8 cellular contexts compared by ENCODE assay signal in the genomic region with DNA sequence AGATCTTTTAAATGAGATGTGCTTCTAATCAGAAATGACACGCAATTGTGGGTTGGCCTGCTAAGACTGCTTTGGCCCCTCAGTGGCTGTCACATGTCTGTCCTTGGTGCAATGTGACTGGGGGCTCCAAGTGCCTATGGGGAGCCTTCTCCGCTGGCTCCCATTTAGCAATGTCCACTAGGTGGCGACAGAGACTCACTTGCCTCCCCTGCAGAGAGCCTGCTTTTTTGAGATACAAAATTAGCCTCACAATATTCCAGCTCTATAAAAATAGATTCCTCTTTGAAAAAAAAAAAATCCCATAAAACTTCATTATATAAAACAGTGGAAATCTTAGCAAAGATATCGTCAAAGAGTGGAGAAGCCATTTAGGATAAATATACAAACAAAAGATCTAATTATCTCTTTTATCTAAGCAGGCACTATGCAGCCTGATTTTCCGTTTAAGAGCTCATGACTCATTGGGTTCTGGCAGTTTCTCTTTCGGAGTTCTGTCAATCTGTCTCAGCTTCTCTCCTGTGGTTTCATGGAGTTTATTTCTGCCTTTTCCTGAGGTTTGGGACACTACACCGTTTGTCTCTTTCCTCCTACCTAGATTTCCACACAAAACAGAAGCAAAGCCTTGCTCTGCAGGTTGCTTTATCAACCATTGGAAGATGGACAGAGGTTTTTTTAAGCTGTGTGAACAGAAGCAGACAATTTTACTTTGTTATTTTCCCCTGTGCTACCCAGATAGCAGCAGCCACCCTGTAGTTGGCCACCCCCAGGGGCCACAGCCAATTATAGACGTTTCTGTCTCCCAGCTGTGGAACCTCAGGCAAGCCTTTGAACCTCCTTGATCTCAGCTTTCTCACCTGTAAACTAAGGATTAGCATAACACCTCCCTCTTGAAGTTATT.
DNase-seq lines count a peak whose midpoint lies in the region; ATAC-seq, FAIRE-seq and TF ChIP-seq lines count a peak whose summit lies in the region.

No MANE protein-coding gene starts in this region.

- H3K4me3 Mint-ChIP-seq in CD4-positive, alpha-beta T cell: no peak overlapping the region

- DNase-seq in CD4-positive, alpha-beta T cell: peak; percentile 14 to 48 (median 22)
- DNase-seq in LNCaP clone FGC (ENCODE audit: low read depth): no peak
- DNase-seq in SKM-1 (lab: John Stamatoyannopoulos, UW; ENCODE audit: unreplicated experiment): peak; percentile 52
- peak; percentile 91 for DNase-seq in adipocyte (ENCODE audit: low read depth)
- DNase-seq in heart left ventricle: peak in 4 of 5 donors; percentile 67 to 73 (median 68)
- DNase-seq in prostate gland (ENCODE audit: low spot score): peak; percentile 65
- DNase-seq in urothelium cell line (ENCODE audit: low spot score): peak; percentile 80

- H3K27ac ChIP-seq in CD4-positive, alpha-beta T cell (ENCODE audit: low read depth, low read length): no peak overlapping the region
- peak overlapping the region in 9 of 12 donors; percentile 6 to 75 (median 61) for H3K27ac ChIP-seq in heart left ventricle
- H3K27ac ChIP-seq in prostate gland: peak overlapping the region in 1 of 2 donors; percentile 4

- H3K9ac ChIP-seq in adipocyte (ENCODE audit: low read length): peak overlapping the region; percentile 72

- H3K27me3 ChIP-seq in CD4-positive, alpha-beta T cell (ENCODE audit: control insufficient read depth, insufficient read depth, low read length): peaks cover 27% of the 10 kb centered on the region
- H3K27me3 ChIP-seq in adipocyte (replicated peaks; ENCODE audit: control insufficient read depth, insufficient read depth, low read length): no peaks in the 10 kb centered on the region
- no peaks in the 10 kb centered on the region for H3K27me3 ChIP-seq in heart left ventricle
- H3K27me3 ChIP-seq in prostate gland (replicated peaks; ENCODE audit: insufficient read depth): no peaks in the 10 kb centered on the region

- H3K9me3 ChIP-seq in CD4-positive, alpha-beta T cell (ENCODE audit: control insufficient read depth, low read length): no peaks in the 10 kb centered on the region
- H3K9me3 ChIP-seq in adipocyte (ENCODE audit: control insufficient read depth, low read length): no peaks in the 10 kb centered on the region
- no peaks in the 10 kb centered on the region for H3K9me3 ChIP-seq in heart left ventricle
- H3K9me3 ChIP-seq in prostate gland: no peaks in the 10 kb centered on the region

- ATAC-seq in CD4-positive, alpha-beta T cell (ENCODE audit: poor library complexity): peak; percentile 59
- peak; percentile 71 for ATAC-seq in GM21367 (IDR thresholded peaks at IDR 0.05; ENCODE audit: unreplicated experiment)
- peak; percentile 80 to 96 (median 90) for ATAC-seq in heart left ventricle

- peaks cover 33% of the 10 kb centered on the region for H3K27me3 Mint-ChIP-seq in CD4-positive, alpha-beta T cell

- H3K4me1 ChIP-seq in adipocyte (ENCODE audit: control insufficient read depth, insufficient read depth, low read length) (peaks cover 24% of the 10 kb centered on the region), heart left ventricle (peaks cover 0 to 20% (median 8%) of the 10 kb centered on the region in 12 donors), prostate gland (replicated peaks) (no peaks in the 10 kb centered on the region)

- CTCF ChIA-PET in CD4-positive, alpha-beta T cell (lab: Charles Lee): interaction anchor here (0.9 to 2.1 kb wide), 5 partner anchors 8 to 614 kb away, joined by 3 to 8 read pairs (median 4); no protein-coding TSS in a partner anchor

- H3K36me3 Mint-ChIP-seq in CD4-positive, alpha-beta T cell (ENCODE audit: low read depth): no peaks in the 10 kb centered on the region

- no peak for FAIRE-seq in urothelium cell line (lab: Jason Lieb, UNC)

- intact Hi-C loops in CD4-positive, alpha-beta T cell (cut with DNase I, micrococcal nuclease): loop anchor here in 1 of 2 experiments (5.0 kb wide), 1 partner anchor 614 kb away; no protein-coding TSS in a partner anchor
- intact Hi-C loops in heart left ventricle (cut with DNase I): loop anchor here (1.0 to 10.0 kb wide), 8 partner anchors 28 to 239 kb away; no protein-coding TSS in a partner anchor
- intact Hi-C loops in prostate gland (cut with DNase I): loop anchor here (1.0 to 5.0 kb wide), 2 partner anchors 29 to 219 kb away; no protein-coding TSS in a partner anchor

- H3K4me3 ChIP-seq in LNCaP clone FGC (ENCODE audit: low read depth, low read length): no peak overlapping the region
- peak overlapping the region; percentile 55 for H3K4me3 ChIP-seq in adipocyte (ENCODE audit: low read length)
- peak overlapping the region in 9 of 12 donors; percentile 13 to 38 (median 30) for H3K4me3 ChIP-seq in heart left ventricle
- no peak overlapping the region for H3K4me3 ChIP-seq in prostate gland

- no peak overlapping the region for H3K27ac Mint-ChIP-seq in CD4-positive, alpha-beta T cell

- TF ChIP-seq POLR2A in heart left ventricle (IDR thresholded peaks at IDR 0.05) (no peak), prostate gland (IDR thresholded peaks at IDR 0.05) (no peak)

- no peaks in the 10 kb centered on the region for H3K9me3 Mint-ChIP-seq in CD4-positive, alpha-beta T cell

- H3K4me1 Mint-ChIP-seq in CD4-positive, alpha-beta T cell (ENCODE audit: low read depth): no peaks in the 10 kb centered on the region

- POLR2A ChIA-PET in CD4-positive, alpha-beta T cell (lab: Charles Lee): no interaction called here

- TF ChIP-seq CTCF in CD4-positive, alpha-beta T cell (IDR thresholded peaks at IDR 0.05): peak; percentile 95
- peak; percentile 91 for TF ChIP-seq CTCF in LNCaP clone FGC (IDR thresholded peaks at IDR 0.05; ENCODE audit: control insufficient read depth, extremely low read depth, insufficient read depth)
- TF ChIP-seq CTCF in heart left ventricle (IDR thresholded peaks at IDR 0.05): peak; percentile 89 to 99 (median 95)
- peak; percentile 84 to 93 (median 86) for TF ChIP-seq CTCF in prostate gland (IDR thresholded peaks at IDR 0.05)

- H3K36me3 ChIP-seq in adipocyte (ENCODE audit: control insufficient read depth, insufficient read depth, low read length, severe bottlenecking) (no peaks in the 10 kb centered on the region), heart left ventricle (no peaks in the 10 kb centered on the region), prostate gland (no peaks in the 10 kb centered on the region)

- WGBS in heart left ventricle, 4 donors: 3 to 7% (median 5%) methylated on average over 8 of the region's 8 CpGs
- 4% methylated on average over 8 of the region's 8 CpGs for WGBS in prostate gland

Comparison
In these comparisons a context has a peak if more than half of its experiments do, and no peak if none do; other contexts are left out.
1. H3K4me3 ChIP-seq: peak in adipocyte (single experiment) and heart left ventricle (9 of 12); none in LNCaP clone FGC (single experiment) and prostate gland (0 of 2).
2. Peak in every context shown above with its lines, with median percentiles within 50 percentile points of each other: ATAC-seq and CTCF ChIP-seq.